Comparison of ENCODE assay signal across 1 cellular context in genomic region chr13:46543307-46543706, GRCh38.
A peak's percentile ranks its signal among the peaks of the same experiment; 100 is the strongest.
TF ChIP-seq lines count a peak whose summit lies in the region.

No MANE protein-coding gene starts in this region.

TF ChIP-seq in GM12878, 131 proteins besides CTCF, POLR2A, EP300 and RAD21 (continued from another document):
- TF ChIP-seq CUX1 (IDR thresholded peaks at IDR 0.05; ENCODE audit: insufficient replicate concordance, low read depth, low read length) (no peak), MYB (IDR thresholded peaks at IDR 0.05; ENCODE audit: borderline replicate concordance, low read depth, low read length) (no peak), BCL3 (IDR thresholded peaks at IDR 0.05; ENCODE audit: borderline replicate concordance, insufficient read depth, low read depth, low read length, poor library complexity, severe bottlenecking) (peak; percentile 60), RUNX3 (IDR thresholded peaks at IDR 0.05; ENCODE audit: low read length) (no peak)
TF ChIP-seq in GM12878: peak in this region for 2.
